Comparison of ENCODE assay signal across 12 cellular contexts in genomic region chr5:73370620-73371583, GRCh38.
DNase-seq lines count a peak whose midpoint lies in the region; ATAC-seq lines count a peak whose summit lies in the region.
"Had no signal": no experiment of that assay in that cellular context is flagged by ENCODE, and none has a peak within 500 bp of the region (broad histone marks: within the 10 kb centered on the region; RNA-seq: fewer than 3 reads in every experiment).

No MANE protein-coding gene starts in this region.

- no peaks in the 10 kb centered on the region for H3K9me3 ChIP-seq in NT2/D1 (ENCODE audit: insufficient read depth, low read length)
- H3K9me3 ChIP-seq: thoracic aorta had no signal

- H3K27me3 ChIP-seq in NT2/D1 (ENCODE audit: insufficient read depth, insufficient read length): no peaks in the 10 kb centered on the region

- no peaks in the 10 kb centered on the region for H3K36me3 ChIP-seq in NT2/D1 (ENCODE audit: insufficient read depth, insufficient read length, low read length)
- H3K36me3 ChIP-seq: thoracic aorta had no signal

- H3K9ac ChIP-seq in NT2/D1 (ENCODE audit: insufficient read length, low read depth): no peak overlapping the region

- ATAC-seq in HG03342 (IDR thresholded peaks at IDR 0.05; ENCODE audit: unreplicated experiment): no peak
- no peak for ATAC-seq in HG03460 (IDR thresholded peaks at IDR 0.05; ENCODE audit: unreplicated experiment)
- ATAC-seq in HG03521 (IDR thresholded peaks at IDR 0.05; ENCODE audit: unreplicated experiment): no peak

- H3K4me3 ChIP-seq in NT2/D1 (ENCODE audit: insufficient read length, low read depth): no peak overlapping the region
- H3K4me3 ChIP-seq: thoracic aorta had no signal

- peaks cover 3% of the 10 kb centered on the region for H3K4me1 ChIP-seq in NT2/D1 (ENCODE audit: insufficient read depth, insufficient read length)

- DNase-seq in Daoy (ENCODE audit: low read depth): peak; percentile 97
- DNase-seq in NT2/D1 (ENCODE audit: low read depth, low spot score): peak; percentile 9
- DNase-seq in dermis blood vessel endothelial cell: peak; percentile 97
- DNase-seq in myocyte (ENCODE audit: low read depth): peak; percentile 77
- no peak for DNase-seq in mucosa of gallbladder (ENCODE audit: low spot score)
- DNase-seq: activated naive CD4-positive, alpha-beta T cell treated with anti-CD3 and anti-CD28 coated beads, Interleukin-2, amount 50 U/mL, for 16 hours; NCI-H524; stimulated activated CD4-positive, alpha-beta T cell treated with anti-CD3 and anti-CD28 coated beads, Interleukin-4, amount 100 ng/mL, for 1 hour had no signal
